Comparison of ENCODE assay signal across 30 cellular contexts in the genomic region with DNA sequence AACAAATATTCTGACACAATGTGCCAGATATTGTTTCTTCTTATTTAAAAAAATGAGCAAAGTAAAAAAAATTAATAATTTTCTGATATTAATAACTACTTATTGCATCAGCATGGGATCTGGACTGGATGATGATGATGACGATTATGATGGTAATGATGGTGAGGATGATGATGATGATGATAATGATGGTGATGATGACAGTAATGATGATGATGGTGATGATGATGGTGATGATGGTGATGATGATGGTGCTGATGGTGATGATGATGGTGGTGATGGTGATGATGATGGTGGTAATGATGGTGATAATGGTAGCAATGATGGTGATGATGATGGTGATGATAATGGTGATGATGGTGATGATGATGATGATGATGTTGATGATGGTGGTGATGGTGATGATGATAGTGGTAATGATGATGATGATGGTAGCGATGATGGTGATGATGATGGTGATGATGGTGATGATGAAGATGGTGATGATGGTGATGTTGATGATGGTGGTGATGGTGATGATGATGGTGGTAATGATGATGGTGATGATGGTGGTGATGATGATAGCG.
"Had no signal": no experiment of that assay in that cellular context is flagged by ENCODE, and none has a peak within 500 bp of the region (broad histone marks: within the 10 kb centered on the region; RNA-seq: fewer than 3 reads in every experiment).

No MANE protein-coding gene starts in this region.

- DNase-seq: hypothalamus; immature natural killer cell; kidney; left colon; left lung; lower lobe of right lung; mammary epithelial cell; mesenchymal stem cell; naive thymus-derived CD8-positive, alpha-beta T cell; nucleus accumbens; pancreas; posterior cingulate gyrus; retina; right cardiac atrium; sigmoid colon; small intestine; spleen; stimulated activated CD4-positive, alpha-beta T cell treated with anti-CD3 and anti-CD28 coated beads, Interleukin-2, amount 100 ng/mL, for 48 hours; stimulated activated CD4-positive, alpha-beta T cell treated with anti-CD3 and anti-CD28 coated beads, Interleukin-4, amount 100 ng/mL, for 4 hours; stimulated activated CD8-positive, alpha-beta memory T cell treated with anti-CD3 and anti-CD28 coated beads, Interleukin-4, amount 100 ng/mL, for 48 hours; stimulated activated naive CD4-positive, alpha-beta T cell treated with Interleukin-2 at 50 U/mL for 16 hours; stimulated activated naive CD8-positive, alpha-beta T cell treated with anti-CD3 and anti-CD28 coated beads, Interleukin-15, amount 100 ng/mL, for 72 hours; substantia nigra; transverse colon; upper lobe of left lung had no signal

- H3K27ac Mint-ChIP-seq: immature natural killer cell; naive thymus-derived CD8-positive, alpha-beta T cell; nephron; stimulated activated memory B cell treated with anti-CD40 and anti-IgM and Interleukin-4, amounts not matched to agents 10 μg/mL and 1 μg/mL and 100 μg/mL, for 72 hours; stimulated activated naive CD8-positive, alpha-beta T cell treated with anti-CD3 and anti-CD28 coated beads, Interleukin-15, amount 100 ng/mL, for 72 hours had no signal

- H3K4me1 Mint-ChIP-seq: immature natural killer cell; naive thymus-derived CD8-positive, alpha-beta T cell; nephron; neural crest cell; stimulated activated memory B cell treated with anti-CD40 and anti-IgM and Interleukin-4, amounts not matched to agents 10 μg/mL and 1 μg/mL and 100 μg/mL, for 72 hours; stimulated activated naive CD8-positive, alpha-beta T cell treated with anti-CD3 and anti-CD28 coated beads, Interleukin-15, amount 100 ng/mL, for 72 hours had no signal

- FAIRE-seq: islet of Langerhans, kidney, pancreas, small intestine had no signal

- H3K9me3 Mint-ChIP-seq: immature natural killer cell; nephron; neural crest cell; stimulated activated memory B cell treated with anti-CD40 and anti-IgM and Interleukin-4, amounts not matched to agents 10 μg/mL and 1 μg/mL and 100 μg/mL, for 72 hours; stimulated activated naive CD8-positive, alpha-beta T cell treated with anti-CD3 and anti-CD28 coated beads, Interleukin-15, amount 100 ng/mL, for 72 hours had no signal

- H3K9me3 ChIP-seq: left lung, lower lobe of right lung, pancreas, prostate gland, sigmoid colon, spleen, transverse colon, upper lobe of left lung had no signal

- H3K4me3 ChIP-seq: left lung, lower lobe of right lung, pancreas, prostate gland, sigmoid colon, spleen, transverse colon, upper lobe of left lung had no signal

- H3K27ac ChIP-seq: left lung, lower lobe of right lung, pancreas, prostate gland, sigmoid colon, spleen, transverse colon, upper lobe of left lung had no signal

- H3K4me1 ChIP-seq: left lung, lower lobe of right lung, prostate gland, sigmoid colon, spleen, transverse colon, upper lobe of left lung had no signal

- H3K36me3 ChIP-seq: left lung, lower lobe of right lung, pancreas, prostate gland, sigmoid colon, spleen, transverse colon, upper lobe of left lung had no signal

- H3K27me3 Mint-ChIP-seq: stimulated activated memory B cell treated with anti-CD40 and anti-IgM and Interleukin-4, amounts not matched to agents 10 μg/mL and 1 μg/mL and 100 μg/mL, for 72 hours; stimulated activated naive CD8-positive, alpha-beta T cell treated with anti-CD3 and anti-CD28 coated beads, Interleukin-15, amount 100 ng/mL, for 72 hours had no signal

- H3K4me3 Mint-ChIP-seq: immature natural killer cell; naive thymus-derived CD8-positive, alpha-beta T cell; nephron; neural crest cell; stimulated activated memory B cell treated with anti-CD40 and anti-IgM and Interleukin-4, amounts not matched to agents 10 μg/mL and 1 μg/mL and 100 μg/mL, for 72 hours; stimulated activated naive CD8-positive, alpha-beta T cell treated with anti-CD3 and anti-CD28 coated beads, Interleukin-15, amount 100 ng/mL, for 72 hours had no signal

- H3K27me3 ChIP-seq: left lung, transverse colon, upper lobe of left lung had no signal

- H3K36me3 Mint-ChIP-seq: immature natural killer cell; naive thymus-derived CD8-positive, alpha-beta T cell; stimulated activated memory B cell treated with anti-CD40 and anti-IgM and Interleukin-4, amounts not matched to agents 10 μg/mL and 1 μg/mL and 100 μg/mL, for 72 hours had no signal
